Comparison of ENCODE assay signal across 12 cellular contexts in genomic region chr19:43751466-43752220, GRCh38. TPM values are rescaled to one million over a fixed set of nuclear protein-coding genes. Genes with fewer than 3 reads are reported as not detected.
A peak's percentile ranks its signal among the peaks of the same experiment; 100 is the strongest.
DNase-seq lines count a peak whose midpoint lies in the region; ATAC-seq and TF ChIP-seq lines count a peak whose summit lies in the region.
"Had no signal": no experiment of that assay in that cellular context is flagged by ENCODE, and none has a peak within 500 bp of the region (broad histone marks: within the 10 kb centered on the region; RNA-seq: fewer than 3 reads in every experiment).

No MANE protein-coding gene starts in this region.

- H3K4me3 ChIP-seq in upper lobe of right lung = no peak overlapping the region
- H3K4me3 ChIP-seq: SJSA1 had no signal

- H3K36me3 Mint-ChIP-seq in activated CD4-positive, alpha-beta T cell treated with anti-CD3 and anti-CD28 coated beads for 36 hours (ENCODE audit: low read depth) = peaks cover 59% of the 10 kb centered on the region
- peaks cover 66% of the 10 kb centered on the region for H3K36me3 Mint-ChIP-seq in activated T-helper 2 cell treated with anti-CD3 and anti-CD28 coated beads, Interferon-gamma antibody, Interleukin-2, Interleukin-4, amounts not matched to agents 10 μg/mL and 5 μg/mL and 100 μg/mL, durations not matched to agents 14 hours and 24 hours and 36 hours (ENCODE audit: low read depth)
- peaks cover 27% of the 10 kb centered on the region for H3K36me3 Mint-ChIP-seq in osteocyte (ENCODE audit: unreplicated experiment)

- H3K27ac Mint-ChIP-seq in activated CD4-positive, alpha-beta T cell treated with anti-CD3 and anti-CD28 coated beads for 36 hours = peak overlapping the region; percentile 87
- H3K27ac Mint-ChIP-seq in activated T-helper 2 cell treated with anti-CD3 and anti-CD28 coated beads, Interferon-gamma antibody, Interleukin-2, Interleukin-4, amounts not matched to agents 10 μg/mL and 5 μg/mL and 100 μg/mL, durations not matched to agents 14 hours and 24 hours and 36 hours = peak overlapping the region; percentile 50
- H3K27ac Mint-ChIP-seq in osteocyte (ENCODE audit: unreplicated experiment) = peak overlapping the region; percentile 28

- POLR2A ChIA-PET in activated CD4-positive, alpha-beta T cell treated with anti-CD3 and anti-CD28 coated beads for 36 hours (lab: Charles Lee) = interaction anchor here (0.7 kb wide), 1 partner anchor 30 kb away, joined by 6 read pairs; no protein-coding TSS in a partner anchor

- H3K27me3 ChIP-seq in upper lobe of right lung = no peaks in the 10 kb centered on the region
- H3K27me3 ChIP-seq: SJSA1 had no signal

- peak overlapping the region; percentile 3 for H3K4me3 Mint-ChIP-seq in activated CD4-positive, alpha-beta T cell treated with anti-CD3 and anti-CD28 coated beads for 36 hours
- no peak overlapping the region for H3K4me3 Mint-ChIP-seq in activated T-helper 2 cell treated with anti-CD3 and anti-CD28 coated beads, Interferon-gamma antibody, Interleukin-2, Interleukin-4, amounts not matched to agents 10 μg/mL and 5 μg/mL and 100 μg/mL, durations not matched to agents 14 hours and 24 hours and 36 hours (ENCODE audit: low read depth)
- H3K4me3 Mint-ChIP-seq in osteocyte (ENCODE audit: unreplicated experiment) = no peak overlapping the region

- peaks cover 18% of the 10 kb centered on the region for H3K4me1 ChIP-seq in upper lobe of right lung

- H3K27me3 Mint-ChIP-seq in activated CD4-positive, alpha-beta T cell treated with anti-CD3 and anti-CD28 coated beads for 36 hours = no peaks in the 10 kb centered on the region
- no peaks in the 10 kb centered on the region for H3K27me3 Mint-ChIP-seq in activated T-helper 2 cell treated with anti-CD3 and anti-CD28 coated beads, Interferon-gamma antibody, Interleukin-2, Interleukin-4, amounts not matched to agents 10 μg/mL and 5 μg/mL and 100 μg/mL, durations not matched to agents 14 hours and 24 hours and 36 hours (ENCODE audit: low read depth)
- no peaks in the 10 kb centered on the region for H3K27me3 Mint-ChIP-seq in osteocyte (ENCODE audit: unreplicated experiment)

- no peak overlapping the region for H3K27ac ChIP-seq in upper lobe of right lung
- H3K27ac ChIP-seq: SJSA1 had no signal

- TF ChIP-seq CTCF in osteocyte (IDR thresholded peaks at IDR 0.05) (no peak), upper lobe of right lung (IDR thresholded peaks at IDR 0.05) (no peak)

- intact Hi-C loops in activated CD4-positive, alpha-beta T cell treated with anti-CD3 and anti-CD28 coated beads for 36 hours (cut with DNase I, micrococcal nuclease) = loop anchor here in 1 of 2 experiments (5.0 kb wide), 1 partner anchor 1794 kb away; the partner anchor contains the start of gene RABAC1
- intact Hi-C loops in activated T-helper 2 cell treated with anti-CD3 and anti-CD28 coated beads, Interferon-gamma antibody, Interleukin-2, Interleukin-4, amounts not matched to agents 10 μg/mL and 5 μg/mL and 100 μg/mL, durations not matched to agents 14 hours and 24 hours and 36 hours (cut with micrococcal nuclease) = loop anchor here (5.0 kb wide), 1 partner anchor 49 kb away; no protein-coding TSS in a partner anchor
- intact Hi-C loops in upper lobe of right lung (cut with DNase I) = no loop called here

- ATAC-seq in activated CD4-positive, alpha-beta T cell treated with anti-CD3 and anti-CD28 coated beads for 36 hours = no peak
- ATAC-seq in upper lobe of right lung (no peak), HG02885 (IDR thresholded peaks at IDR 0.05; ENCODE audit: poor library complexity, unreplicated experiment) (no peak)

- H3K4me1 Mint-ChIP-seq in activated CD4-positive, alpha-beta T cell treated with anti-CD3 and anti-CD28 coated beads for 36 hours = peaks cover 54% of the 10 kb centered on the region
- H3K4me1 Mint-ChIP-seq in activated T-helper 2 cell treated with anti-CD3 and anti-CD28 coated beads, Interferon-gamma antibody, Interleukin-2, Interleukin-4, amounts not matched to agents 10 μg/mL and 5 μg/mL and 100 μg/mL, durations not matched to agents 14 hours and 24 hours and 36 hours (ENCODE audit: low read depth) = peaks cover 29% of the 10 kb centered on the region
- H3K4me1 Mint-ChIP-seq in osteocyte (ENCODE audit: unreplicated experiment) = peaks cover 42% of the 10 kb centered on the region

- H3K36me3 ChIP-seq in upper lobe of right lung = peaks cover 45% of the 10 kb centered on the region

- DNase-seq in activated CD4-positive, alpha-beta T cell treated with anti-CD3 and anti-CD28 coated beads for 36 hours = peak; percentile 25
- DNase-seq in activated CD4-positive, alpha-beta T cell treated with anti-CD3 and anti-CD28 coated beads, Interleukin-2, amount 50 U/mL, for 48 hours = no peak
- no peak for DNase-seq in activated T-helper 2 cell treated with anti-CD3 and anti-CD28 coated beads, Interferon-gamma antibody, Interleukin-2, Interleukin-4, amounts not matched to agents 10 μg/mL and 5 μg/mL and 100 μg/mL, durations not matched to agents 14 hours and 24 hours and 36 hours (ENCODE audit: low spot score)
- DNase-seq in osteocyte (ENCODE audit: extremely low spot score, unreplicated experiment) (no peak), upper lobe of right lung (no peak)
- DNase-seq: activated CD8-positive, alpha-beta memory T cell treated with anti-CD3 and anti-CD28 coated beads, Interleukin-2, amount 50 U/mL, for 48 hours; stimulated activated CD4-positive, alpha-beta T cell treated with anti-CD3 and anti-CD28 coated beads, Interleukin-4, amount 100 ng/mL, for 4 hours had no signal

- CTCF ChIA-PET in activated CD4-positive, alpha-beta T cell treated with anti-CD3 and anti-CD28 coated beads for 36 hours (lab: Charles Lee) = interaction anchor here (0.6 to 7.8 kb wide), 11 partner anchors 8 to 232 kb away, joined by 3 to 94 read pairs (median 4); partner anchors contain the start of gene PLAUR

- no peaks in the 10 kb centered on the region for H3K9me3 ChIP-seq in upper lobe of right lung
- H3K9me3 ChIP-seq: SJSA1 had no signal

- H3K9me3 Mint-ChIP-seq in activated CD4-positive, alpha-beta T cell treated with anti-CD3 and anti-CD28 coated beads for 36 hours (ENCODE audit: low read depth) = no peaks in the 10 kb centered on the region
- H3K9me3 Mint-ChIP-seq in activated T-helper 2 cell treated with anti-CD3 and anti-CD28 coated beads, Interferon-gamma antibody, Interleukin-2, Interleukin-4, amounts not matched to agents 10 μg/mL and 5 μg/mL and 100 μg/mL, durations not matched to agents 14 hours and 24 hours and 36 hours = no peaks in the 10 kb centered on the region
- H3K9me3 Mint-ChIP-seq in osteocyte (ENCODE audit: unreplicated experiment) = no peaks in the 10 kb centered on the region
- H3K9me3 Mint-ChIP-seq: nephron had no signal

RNA-seq across cellular contexts. Expression of gene SMG9, which starts 3.1 kb away (rescaled TPM):
- 10 to 100 TPM; 64.4 to 65.2 TPM for total RNA-seq in activated CD4-positive, alpha-beta T cell treated with anti-CD3 and anti-CD28 coated beads for 36 hours
- 69.1 and 73.1 TPM in 2 replicates for total RNA-seq in activated T-helper 2 cell treated with anti-CD3 and anti-CD28 coated beads, Interferon-gamma antibody, Interleukin-2, Interleukin-4, amounts not matched to agents 10 μg/mL and 5 μg/mL and 100 μg/mL, durations not matched to agents 14 hours and 24 hours and 36 hours
- total RNA-seq in osteocyte (64.9 and 71.0 TPM in 2 replicates), upper lobe of right lung (44.7 TPM)

RNA-seq across cellular contexts. Expression of gene KCNN4, which starts 29.1 kb away (rescaled TPM):
- 100 to 1,000 TPM; 103 to 110 TPM for total RNA-seq in activated CD4-positive, alpha-beta T cell treated with anti-CD3 and anti-CD28 coated beads for 36 hours
- 98.0 and 98.7 TPM in 2 replicates for total RNA-seq in activated T-helper 2 cell treated with anti-CD3 and anti-CD28 coated beads, Interferon-gamma antibody, Interleukin-2, Interleukin-4, amounts not matched to agents 10 μg/mL and 5 μg/mL and 100 μg/mL, durations not matched to agents 14 hours and 24 hours and 36 hours
- total RNA-seq in osteocyte (0.64 and 1.5 TPM in 2 replicates), upper lobe of right lung (7.3 TPM)
- total RNA-seq: A673 had no signal

RNA-seq across cellular contexts. Expression of gene IRGC, which starts 35.8 kb away (rescaled TPM):
- not detected for total RNA-seq in activated CD4-positive, alpha-beta T cell treated with anti-CD3 and anti-CD28 coated beads for 36 hours
- not detected in 2 replicates for total RNA-seq in activated T-helper 2 cell treated with anti-CD3 and anti-CD28 coated beads, Interferon-gamma antibody, Interleukin-2, Interleukin-4, amounts not matched to agents 10 μg/mL and 5 μg/mL and 100 μg/mL, durations not matched to agents 14 hours and 24 hours and 36 hours
- total RNA-seq in osteocyte = not detected in 2 replicates
- total RNA-seq in upper lobe of right lung = not detected
- total RNA-seq: A673, SJSA1, ureter had no signal

RNA-seq across cellular contexts. Expression of gene LYPD5, which starts 50.6 kb away (rescaled TPM):
- 1 to 10 TPM in 1 of 2 experiments, under 1 TPM in 1; 0.86 to 1.2 TPM for total RNA-seq in activated CD4-positive, alpha-beta T cell treated with anti-CD3 and anti-CD28 coated beads for 36 hours
- 0.14 and 0.41 TPM in 2 replicates for total RNA-seq in activated T-helper 2 cell treated with anti-CD3 and anti-CD28 coated beads, Interferon-gamma antibody, Interleukin-2, Interleukin-4, amounts not matched to agents 10 μg/mL and 5 μg/mL and 100 μg/mL, durations not matched to agents 14 hours and 24 hours and 36 hours
- total RNA-seq in osteocyte = not detected in 2 replicates
- 3.6 TPM for total RNA-seq in upper lobe of right lung
- total RNA-seq: A673 had no signal

Comparison
In these comparisons a context has a peak if more than half of its experiments do, and no peak if none do; other contexts are left out.
1. H3K27ac Mint-ChIP-seq: peak in every context shown above with its lines; median percentile 87 in activated CD4-positive, alpha-beta T cell treated with anti-CD3 and anti-CD28 coated beads for 36 hours; 50 in activated T-helper 2 cell treated with anti-CD3 and anti-CD28 coated beads, Interferon-gamma antibody, Interleukin-2, Interleukin-4, amounts not matched to agents 10 μg/mL and 5 μg/mL and 100 μg/mL, durations not matched to agents 14 hours and 24 hours and 36 hours; 28 in osteocyte.
2. RNA of gene KCNN4, which starts 29.1 kb away (total RNA-seq): 103 to 110 TPM in activated CD4-positive, alpha-beta T cell treated with anti-CD3 and anti-CD28 coated beads for 36 hours and 98.0 to 98.7 TPM in activated T-helper 2 cell treated with anti-CD3 and anti-CD28 coated beads, Interferon-gamma antibody, Interleukin-2, Interleukin-4, amounts not matched to agents 10 μg/mL and 5 μg/mL and 100 μg/mL, durations not matched to agents 14 hours and 24 hours and 36 hours; 7.3 TPM in upper lobe of right lung (single experiment) and 0.64 to 1.5 TPM in osteocyte; every median in the first group is over 10 times any median in the second.